In genomic region chr3:154142608-154143007, GRCh38 we compare ENCODE assay signal across 29 cellular contexts. TPM values are rescaled to one million over a fixed set of nuclear protein-coding genes. Genes with fewer than 3 reads are reported as not detected.
"Had no signal": no experiment of that assay in that cellular context is flagged by ENCODE, and none has a peak within 500 bp of the region (broad histone marks: within the 10 kb centered on the region; RNA-seq: fewer than 3 reads in every experiment).

No MANE protein-coding gene starts in this region.

- H3K4me1 Mint-ChIP-seq: activated naive CD4-positive, alpha-beta T cell treated with anti-CD3 and anti-CD28 coated beads, Interleukin-2, amount 50 U/mL, for 24 hours; activated naive CD8-positive, alpha-beta T cell treated with anti-CD3 and anti-CD28 coated beads, Interleukin-2, amount 50 U/mL, for 24 hours; activated T-helper 17 cell treated with anti-CD3 and anti-CD28 coated beads, Interleukin-2, amount 50 U/mL, for 72 hours; naive B cell; stimulated activated memory B cell treated with anti-CD40 and anti-IgM and Interleukin-4, amounts not matched to agents 10 μg/mL and 1 μg/mL and 100 μg/mL, for 72 hours; stimulated activated naive CD8-positive, alpha-beta T cell treated with anti-CD3 and anti-CD28 coated beads, Interleukin-15, amount 100 ng/mL, for 72 hours had no signal

- H3K4me1 ChIP-seq: left ventricle myocardium inferior, pancreas, psoas muscle had no signal

- H3K4me2 ChIP-seq: smooth muscle cell had no signal

- H3K4me3 ChIP-seq: cardiac muscle cell, coronary artery, heart right ventricle, left ventricle myocardium inferior, lung, pancreas, psoas muscle, smooth muscle cell had no signal

- ATAC-seq: activated CD8-positive, alpha-beta T cell treated with anti-CD3 and anti-CD28 coated beads for 36 hours; activated naive CD8-positive, alpha-beta T cell treated with anti-CD3 and anti-CD28 coated beads, Interleukin-2, amount 50 U/mL, for 24 hours; activated T-cell treated with anti-CD3 and anti-CD28 coated beads, Interleukin-2, amount 50 U/mL, for 4 hours; activated T-helper 17 cell treated with anti-CD3 and anti-CD28 coated beads, Interleukin-2, amount 50 U/mL, for 72 hours; effector memory CD8-positive, alpha-beta T cell; heart right ventricle; pancreas; psoas muscle; stimulated activated memory B cell treated with anti-CD40 and anti-IgM and Interleukin-4, amounts not matched to agents 10 μg/mL and 1 μg/mL and 100 μg/mL, for 72 hours; stimulated activated naive CD8-positive, alpha-beta T cell treated with anti-CD3 and anti-CD28 coated beads, Interleukin-15, amount 100 ng/mL, for 72 hours; T-helper 17 cell had no signal

- DNase-seq: activated CD4-positive, alpha-beta T cell treated with anti-CD3 and anti-CD28 coated beads, Interleukin-2, amount 50 U/mL, for 1 hour; activated CD8-positive, alpha-beta T cell treated with anti-CD3 and anti-CD28 coated beads for 36 hours; activated naive CD8-positive, alpha-beta T cell treated with anti-CD3 and anti-CD28 coated beads, Interleukin-2, amount 50 U/mL, for 24 hours; activated T-cell treated with anti-CD3 and anti-CD28 coated beads, Interleukin-2, amount 50 U/mL, for 4 hours; cerebellar nuclear complex; effector memory CD8-positive, alpha-beta T cell; foreskin fibroblast; heart right ventricle; left ventricle myocardium inferior; naive B cell; nucleus accumbens; pancreas; psoas muscle; stimulated activated CD4-positive, alpha-beta T cell treated with anti-CD3 and anti-CD28 coated beads, Interleukin-1b, Interleukin-23, amount 100 ng/mL, for 48 hours; stimulated activated CD4-positive, alpha-beta T cell treated with anti-CD3 and anti-CD28 coated beads, Interleukin-4, amount 100 ng/mL, for 4 hours; stimulated activated CD8-positive, alpha-beta memory T cell treated with anti-CD3 and anti-CD28 coated beads, Interleukin-4, amount 100 ng/mL, for 48 hours; stimulated activated naive CD8-positive, alpha-beta T cell treated with anti-CD3 and anti-CD28 coated beads, Interleukin-15, amount 100 ng/mL, for 72 hours; substantia nigra; T-helper 17 cell had no signal

- H3K27me3 ChIP-seq: cardiac muscle cell, heart right ventricle, pancreas had no signal

- H3K36me3 ChIP-seq: cardiac muscle cell, heart right ventricle, left ventricle myocardium inferior, pancreas had no signal

- FAIRE-seq: islet of Langerhans, pancreas had no signal

- H3K27ac Mint-ChIP-seq: activated CD8-positive, alpha-beta T cell treated with anti-CD3 and anti-CD28 coated beads for 36 hours; activated naive CD4-positive, alpha-beta T cell treated with anti-CD3 and anti-CD28 coated beads, Interleukin-2, amount 50 U/mL, for 24 hours; activated naive CD8-positive, alpha-beta T cell treated with anti-CD3 and anti-CD28 coated beads, Interleukin-2, amount 50 U/mL, for 24 hours; activated T-helper 17 cell treated with anti-CD3 and anti-CD28 coated beads, Interleukin-2, amount 50 U/mL, for 72 hours; effector memory CD8-positive, alpha-beta T cell; mesothelial cell of epicardium; naive B cell; stimulated activated memory B cell treated with anti-CD40 and anti-IgM and Interleukin-4, amounts not matched to agents 10 μg/mL and 1 μg/mL and 100 μg/mL, for 72 hours; stimulated activated naive CD8-positive, alpha-beta T cell treated with anti-CD3 and anti-CD28 coated beads, Interleukin-15, amount 100 ng/mL, for 72 hours; T-helper 17 cell; type B pancreatic cell had no signal

- H3K4me3 Mint-ChIP-seq: activated CD8-positive, alpha-beta T cell treated with anti-CD3 and anti-CD28 coated beads for 36 hours; activated naive CD4-positive, alpha-beta T cell treated with anti-CD3 and anti-CD28 coated beads, Interleukin-2, amount 50 U/mL, for 24 hours; activated naive CD8-positive, alpha-beta T cell treated with anti-CD3 and anti-CD28 coated beads, Interleukin-2, amount 50 U/mL, for 24 hours; activated T-cell treated with anti-CD3 and anti-CD28 coated beads, Interleukin-2, amount 50 U/mL, for 4 hours; activated T-helper 17 cell treated with anti-CD3 and anti-CD28 coated beads, Interleukin-2, amount 50 U/mL, for 72 hours; effector memory CD8-positive, alpha-beta T cell; mesothelial cell of epicardium; naive B cell; stimulated activated memory B cell treated with anti-CD40 and anti-IgM and Interleukin-4, amounts not matched to agents 10 μg/mL and 1 μg/mL and 100 μg/mL, for 72 hours; stimulated activated naive CD8-positive, alpha-beta T cell treated with anti-CD3 and anti-CD28 coated beads, Interleukin-15, amount 100 ng/mL, for 72 hours; T-helper 17 cell; type B pancreatic cell had no signal

- H3K9me3 Mint-ChIP-seq: activated CD8-positive, alpha-beta T cell treated with anti-CD3 and anti-CD28 coated beads for 36 hours; activated naive CD4-positive, alpha-beta T cell treated with anti-CD3 and anti-CD28 coated beads, Interleukin-2, amount 50 U/mL, for 24 hours; activated naive CD8-positive, alpha-beta T cell treated with anti-CD3 and anti-CD28 coated beads, Interleukin-2, amount 50 U/mL, for 24 hours; activated T-cell treated with anti-CD3 and anti-CD28 coated beads, Interleukin-2, amount 50 U/mL, for 4 hours; activated T-helper 17 cell treated with anti-CD3 and anti-CD28 coated beads, Interleukin-2, amount 50 U/mL, for 72 hours; effector memory CD8-positive, alpha-beta T cell; mesothelial cell of epicardium; naive B cell; stimulated activated memory B cell treated with anti-CD40 and anti-IgM and Interleukin-4, amounts not matched to agents 10 μg/mL and 1 μg/mL and 100 μg/mL, for 72 hours; stimulated activated naive CD8-positive, alpha-beta T cell treated with anti-CD3 and anti-CD28 coated beads, Interleukin-15, amount 100 ng/mL, for 72 hours; type B pancreatic cell had no signal

- H3K36me3 Mint-ChIP-seq: activated naive CD4-positive, alpha-beta T cell treated with anti-CD3 and anti-CD28 coated beads, Interleukin-2, amount 50 U/mL, for 24 hours; mesothelial cell of epicardium; naive B cell; stimulated activated memory B cell treated with anti-CD40 and anti-IgM and Interleukin-4, amounts not matched to agents 10 μg/mL and 1 μg/mL and 100 μg/mL, for 72 hours; type B pancreatic cell had no signal

- H3K9me3 ChIP-seq: heart right ventricle, left ventricle myocardium inferior, pancreas, psoas muscle had no signal

- H3K27ac ChIP-seq: cardiac muscle cell, coronary artery, heart right ventricle, left ventricle myocardium inferior, pancreas, psoas muscle had no signal

- H3K27me3 Mint-ChIP-seq: type B pancreatic cell had no signal

RNA-seq across cellular contexts. Expression of gene ARHGEF26, which starts 21.4 kb away (rescaled TPM):
- total RNA-seq: activated CD8-positive, alpha-beta T cell treated with anti-CD3 and anti-CD28 coated beads for 36 hours; T-helper 17 cell had no signal
